ENCODE assay signal across 8 cellular contexts in genomic region chr11:86931965-86932332, GRCh38. TPM values are rescaled to one million over a fixed set of nuclear protein-coding genes. Genes with fewer than 3 reads are reported as not detected.
A peak's percentile ranks its signal among the peaks of the same experiment; 100 is the strongest.
DNase-seq lines count a peak whose midpoint lies in the region; ATAC-seq, FAIRE-seq and TF ChIP-seq lines count a peak whose summit lies in the region.

No MANE protein-coding gene starts in this region.

- H2AK5ac ChIP-seq in mesenchymal stem cell (ENCODE audit: low read length, severe bottlenecking): no peak overlapping the region

- FAIRE-seq in K562 (lab: Jason Lieb, UNC): peak; percentile 89

- in situ Hi-C loops in K562 (cut with MboI): loop anchor here (10.0 kb wide), 1 partner anchor 493 kb away; no protein-coding TSS in a partner anchor

- H4K20me1 ChIP-seq in Karpas-422 (ENCODE audit: insufficient read depth, low read depth, low read length): no peaks in the 10 kb centered on the region
- H4K20me1 ChIP-seq in K562 (replicated peaks; ENCODE audit: control insufficient read depth, insufficient read depth, low read length): no peaks in the 10 kb centered on the region

- no peak overlapping the region for H2BK15ac ChIP-seq in mesenchymal stem cell (ENCODE audit: low read depth, poor library complexity, severe bottlenecking)

- no peaks in the 10 kb centered on the region for H3K9me1 ChIP-seq in K562 (ENCODE audit: control insufficient read depth, insufficient read depth, low read length)

- no peak overlapping the region for H4K8ac ChIP-seq in mesenchymal stem cell (ENCODE audit: low read length)

- no peak overlapping the region for H3K4me3 ChIP-seq in Karpas-422 (ENCODE audit: low read length)
- peak overlapping the region; percentile 3; the same call in 1 of the 2 replicates for H3K4me3 ChIP-seq in K562
- H3K4me3 ChIP-seq in mesenchymal stem cell (ENCODE audit: insufficient read depth in 1 of 2, low read depth in 1 of 2, low read length in 2 of 2): peak overlapping the region in 1 of 2 experiments; percentile 21
- H3K4me3 ChIP-seq in CD8-positive, alpha-beta T cell (ENCODE audit: low read depth, low read length): no peak overlapping the region

- no peak for TF ChIP-seq CTCF in K562 (IDR thresholded peaks at IDR 0.05 in 2 of 3, conservative IDR thresholded peaks at IDR 0.05 in 1 of 3; ENCODE audit: insufficient read depth in 2 of 3, low read depth in 1 of 3, low read length in 3 of 3)
- TF ChIP-seq CTCF in CD8-positive, alpha-beta T cell (IDR thresholded peaks at IDR 0.05): no peak

- H3K27ac ChIP-seq in Karpas-422 (ENCODE audit: low read length) (no peak overlapping the region), K562 (ENCODE audit: extremely low read depth, low read depth, low read length) (peak overlapping the region; percentile 87), mesenchymal stem cell (ENCODE audit: low read length, poor library complexity, severe bottlenecking) (no peak overlapping the region)
- no peak overlapping the region for H3K27ac ChIP-seq in CD8-positive, alpha-beta T cell (ENCODE audit: low read depth, low read length)

- intact Hi-C loops in K562 (cut with micrococcal nuclease): no loop called here
- intact Hi-C loops in CD8-positive, alpha-beta T cell (cut with DNase I, micrococcal nuclease): loop anchor here in 1 of 2 experiments (10.0 kb wide), 1 partner anchor 1613 kb away; no protein-coding TSS in a partner anchor

- H3K4me2 ChIP-seq in Karpas-422 (ENCODE audit: low read depth, low read length, poor library complexity, severe bottlenecking): peak overlapping the region; percentile 17
- H3K4me2 ChIP-seq in K562 (ENCODE audit: insufficient read depth, low read length): peak overlapping the region; percentile 67
- no peak overlapping the region for H3K4me2 ChIP-seq in mesenchymal stem cell (ENCODE audit: low read length, poor library complexity, severe bottlenecking)

- H3K27me3 Mint-ChIP-seq in CD8-positive, alpha-beta T cell (ENCODE audit: low read depth): peaks cover 2% of the 10 kb centered on the region

- TF ChIP-seq RAD21 in K562 (CRISPR knock-in tag; conservative IDR thresholded peaks at IDR 0.05 in 1 of 2, IDR thresholded peaks at IDR 0.05 in 1 of 2): no peak

- H3K9me3 Mint-ChIP-seq in CD8-positive, alpha-beta T cell: no peaks in the 10 kb centered on the region

- H3K27me3 ChIP-seq in Karpas-422 (ENCODE audit: low read length): no peaks in the 10 kb centered on the region
- H3K27me3 ChIP-seq in K562 (ENCODE audit: control insufficient read depth in 2 of 2, insufficient read depth in 2 of 2, low read length in 2 of 2): no peaks in the 10 kb centered on the region
- no peaks in the 10 kb centered on the region for H3K27me3 ChIP-seq in mesenchymal stem cell (ENCODE audit: control insufficient read depth in 1 of 2, insufficient read depth in 1 of 2, low read length in 2 of 2)
- H3K27me3 ChIP-seq in CD8-positive, alpha-beta T cell (ENCODE audit: insufficient read depth, low read length): no peaks in the 10 kb centered on the region

- no peak overlapping the region for H2BK120ac ChIP-seq in mesenchymal stem cell (ENCODE audit: low read depth, low read length)

- no peak overlapping the region for H3K23ac ChIP-seq in mesenchymal stem cell (ENCODE audit: low read length in 2 of 2)

- H3K79me1 ChIP-seq in mesenchymal stem cell (replicated peaks; ENCODE audit: low read length, poor library complexity, severe bottlenecking): peaks cover 1% of the 10 kb centered on the region

- peak; percentile 75; the same call in 1 of the 2 replicates for TF ChIP-seq EP300 in K562 (IDR thresholded peaks at IDR 0.05; ENCODE audit: low read length)

- no peak overlapping the region for H2BK5ac ChIP-seq in mesenchymal stem cell (ENCODE audit: low read depth, low read length, poor library complexity, severe bottlenecking)

- H3K9me3 ChIP-seq in Karpas-422 (ENCODE audit: low read length) (no peaks in the 10 kb centered on the region), K562 (replicated peaks; ENCODE audit: control insufficient read depth, insufficient read depth, low read depth, low read length) (no peaks in the 10 kb centered on the region), mesenchymal stem cell (ENCODE audit: control insufficient read depth, low read length) (no peaks in the 10 kb centered on the region)
- no peaks in the 10 kb centered on the region for H3K9me3 ChIP-seq in CD8-positive, alpha-beta T cell (ENCODE audit: low read length)

- no TSS peak for BruUV-seq in K562 (replicated peaks; lab: Mats Ljungman, UMichigan)

- H2AFZ ChIP-seq in Karpas-422 (ENCODE audit: low read length) (peak overlapping the region; percentile 51), K562 (ENCODE audit: low read depth, low read length) (peak overlapping the region; percentile 84; the same call in 1 of the 2 replicates), mesenchymal stem cell (ENCODE audit: low read depth, low read length) (no peak overlapping the region)

- no peak overlapping the region for H2BK12ac ChIP-seq in mesenchymal stem cell (ENCODE audit: low read length in 2 of 2)

- H3K9me2 ChIP-seq in Karpas-422 (replicated peaks; ENCODE audit: insufficient read depth, low read length): no peaks in the 10 kb centered on the region

- H4K91ac ChIP-seq in mesenchymal stem cell (ENCODE audit: low read length): no peak overlapping the region

- no peak overlapping the region for H3K14ac ChIP-seq in mesenchymal stem cell (ENCODE audit: low read length in 2 of 2)

- H3K4me1 ChIP-seq in Karpas-422 (ENCODE audit: low read length) (peaks cover 16% of the 10 kb centered on the region), K562 (replicated peaks in 1 of 2; ENCODE audit: control insufficient read depth in 2 of 2, insufficient read depth in 2 of 2, low read length in 2 of 2) (peaks cover 24 to 53% of the 10 kb centered on the region in 2 experiments), mesenchymal stem cell (ENCODE audit: control insufficient read depth, insufficient read depth, low read depth, low read length) (peaks cover 6% of the 10 kb centered on the region)
- H3K4me1 ChIP-seq in CD8-positive, alpha-beta T cell (ENCODE audit: insufficient read depth, low read length): no peaks in the 10 kb centered on the region

- H3K79me2 ChIP-seq in Karpas-422 (ENCODE audit: low read length) (no peaks in the 10 kb centered on the region), K562 (ENCODE audit: control insufficient read depth, insufficient read depth, low read length) (peaks cover 11% of the 10 kb centered on the region; the same call in 1 of the 3 replicates)

- DNase-seq in COLO829 (ENCODE audit: low spot score): peak; percentile 78
- DNase-seq in Karpas-422: peak; percentile 61
- peak; percentile 55 to 88 (median 69) for DNase-seq in K562 (ENCODE audit: extremely low read depth in 1 of 4, low spot score in 3 of 4)
- peak; percentile 46 for DNase-seq in mesenchymal stem cell
- DNase-seq in CD8-positive, alpha-beta T cell: no peak
- no peak for DNase-seq in NCI-H510A treated with DMSO at 0.1 percent for 48 hours (lab: John Stamatoyannopoulos, UW)
- DNase-seq in amniotic stem cell (lab: John Stamatoyannopoulos, UW): no peak
- DNase-seq in NCI-H146 treated with DMSO at 0.1 percent for 48 hours (lab: John Stamatoyannopoulos, UW; ENCODE audit: unreplicated experiment): no peak

- ATAC-seq in K562: peak; percentile 86
- ATAC-seq in CD8-positive, alpha-beta T cell: no peak

- H3K4me1 Mint-ChIP-seq in CD8-positive, alpha-beta T cell (ENCODE audit: low read depth): no peaks in the 10 kb centered on the region

- POLR2A ChIA-PET in K562 (lab: Yijun Ruan, JAX): interaction anchor here (0.6 to 1.9 kb wide), 5 partner anchors 15 to 369 kb away, joined by 3 to 4 read pairs (median 3); partner anchors contain the start of gene FZD4
- POLR2A ChIA-PET in CD8-positive, alpha-beta T cell (lab: Charles Lee): no interaction called here

- H3K18ac ChIP-seq in mesenchymal stem cell (ENCODE audit: low read depth in 1 of 2, low read length in 2 of 2): no peak overlapping the region

- H3K4ac ChIP-seq in mesenchymal stem cell (ENCODE audit: low read depth in 1 of 2, low read length in 2 of 2): no peak overlapping the region

- CTCF ChIA-PET in K562 (lab: Yijun Ruan, JAX; ENCODE audit: low intra/inter-chr PET ratio): no interaction called here
- CTCF ChIA-PET in CD8-positive, alpha-beta T cell (lab: Charles Lee): no interaction called here

- no peak overlapping the region for H3K27ac Mint-ChIP-seq in CD8-positive, alpha-beta T cell

- WGBS in K562 (ENCODE audit: insufficient coverage, low coverage, missing lambda C conversion rate): 2% methylated on average over 3 of the region's 3 CpGs
- WGBS in mesenchymal stem cell: 16% methylated on average over 3 of the region's 3 CpGs

- no peak overlapping the region for H3K4me3 Mint-ChIP-seq in CD8-positive, alpha-beta T cell

- H3K9ac ChIP-seq in Karpas-422 (ENCODE audit: low read length): no peak overlapping the region
- H3K9ac ChIP-seq in K562 (ENCODE audit: insufficient read depth in 1 of 2, low read depth in 2 of 2, low read length in 2 of 2): peak overlapping the region in 1 of 2 experiments; percentile 40; a peak in 3 of 4 replicates
- peak overlapping the region; percentile 68 for H3K9ac ChIP-seq in mesenchymal stem cell (ENCODE audit: low read length)

- H3K36me3 ChIP-seq in Karpas-422 (ENCODE audit: insufficient read depth, low read length) (no peaks in the 10 kb centered on the region), K562 (ENCODE audit: control insufficient read depth, insufficient read depth, low read length) (no peaks in the 10 kb centered on the region; the same call in 2 of the 3 replicates), mesenchymal stem cell (ENCODE audit: control insufficient read depth in 1 of 2, insufficient read depth in 2 of 2, low read depth in 1 of 2, low read length in 2 of 2) (no peaks in the 10 kb centered on the region)
- H3K36me3 ChIP-seq in CD8-positive, alpha-beta T cell (ENCODE audit: insufficient read depth, low read length): no peaks in the 10 kb centered on the region

- H3K36me3 Mint-ChIP-seq in CD8-positive, alpha-beta T cell: no peaks in the 10 kb centered on the region

- no peak for TF ChIP-seq POLR2A in K562 (conservative IDR thresholded peaks at IDR 0.05)

RNA-seq across cellular contexts. Expression of gene FZD4, which starts 23.2 kb away (rescaled TPM):
- 1.8 and 1.9 TPM in 2 replicates for total RNA-seq in Karpas-422 (2014; rRNA removed; shearing (Covaris generic); ENCODE audit: low replicate concordance)
- total RNA-seq in K562 (2011; cell fraction: chromatin; rRNA removed; ENCODE audit: low replicate concordance): 6.9 and 12.4 TPM in 2 replicates
- 7.7 and 10.0 TPM in 2 replicates for total RNA-seq in K562 (2011; cell fraction: nucleolus; rRNA removed)
- total RNA-seq in K562 (2011; cell fraction: nucleoplasm; rRNA removed): 14.2 TPM in 2 replicates
- total RNA-seq in K562 (2014; rRNA removed) (5.0 and 5.7 TPM in 2 replicates), K562 (2014; rRNA removed; fragmentation: Illumina TruSeq; extraction: Trizol) (5.1 and 5.7 TPM in 2 replicates), K562 (2015; rRNA removed; fragmentation: Illumina TruSeq; extraction: Trizol) (7.6 and 7.9 TPM in 2 replicates), K562 (2021) (6.1 and 6.3 TPM in 2 replicates)
- polyA plus RNA-seq in K562 (2011; rRNA removed) (6.2 and 7.3 TPM in 2 replicates), K562 (2014; fragmentation: Illumina TruSeq; extraction: Trizol) (5.1 and 6.2 TPM in 2 replicates), K562 (2014; fragmentation: Nextera tagmentation; extraction: Ambion mirVana) (1 to 10 TPM; 1.2 to 1.4 TPM), K562 (2014; rRNA removed) (5.8 and 6.7 TPM in 2 replicates)
- 3.1 and 7.3 TPM in 2 replicates for polyA plus RNA-seq in K562 (2011; cell fraction: cytosol; rRNA removed)
- 3.9 and 5.8 TPM in 2 replicates for polyA plus RNA-seq in K562 (2011; cell fraction: nucleus; rRNA removed)
- polyA plus RNA-seq in K562 (2012): 4.1 and 6.1 TPM in 2 replicates
- polyA minus RNA-seq in K562 (2011; rRNA and poly(A)+ RNA removed): 6.9 and 7.1 TPM in 2 replicates
- 2.3 and 3.3 TPM in 2 replicates for polyA minus RNA-seq in K562 (2011; cell fraction: cytosol; rRNA and poly(A)+ RNA removed)
- polyA minus RNA-seq in K562 (2011; cell fraction: nucleus; rRNA and poly(A)+ RNA removed): 2.2 and 4.6 TPM in 2 replicates
- polyA plus RNA-seq in mesenchymal stem cell (2013, experiment 1 of 2): 3.3 TPM
- 3.2 TPM for polyA plus RNA-seq in mesenchymal stem cell (2013, experiment 2 of 2)
- total RNA-seq in CD8-positive, alpha-beta T cell: under 1 TPM in 1 of 2 experiments, not detected in 1; 0.05 TPM

Comparison
In these comparisons a context has a peak if more than half of its experiments do, and no peak if none do; other contexts are left out.
1. DNase-seq: peak in COLO829 (single experiment), Karpas-422 (single experiment), K562 (4 of 4) and mesenchymal stem cell (single experiment); none in CD8-positive, alpha-beta T cell (0 of 7), NCI-H510A treated with DMSO at 0.1 percent for 48 hours (single experiment), amniotic stem cell (single experiment) and NCI-H146 treated with DMSO at 0.1 percent for 48 hours (single experiment).